1 cellular context compared by ENCODE assay signal in genomic region chr19:6198896-6199239, GRCh38.
TF ChIP-seq lines count a peak whose summit lies in the region.

No MANE protein-coding gene starts in this region.

TF ChIP-seq in K562, 482 proteins besides CTCF, POLR2A, EP300 and RAD21 (continued from another document):
- TF ChIP-seq, protein P1, sequence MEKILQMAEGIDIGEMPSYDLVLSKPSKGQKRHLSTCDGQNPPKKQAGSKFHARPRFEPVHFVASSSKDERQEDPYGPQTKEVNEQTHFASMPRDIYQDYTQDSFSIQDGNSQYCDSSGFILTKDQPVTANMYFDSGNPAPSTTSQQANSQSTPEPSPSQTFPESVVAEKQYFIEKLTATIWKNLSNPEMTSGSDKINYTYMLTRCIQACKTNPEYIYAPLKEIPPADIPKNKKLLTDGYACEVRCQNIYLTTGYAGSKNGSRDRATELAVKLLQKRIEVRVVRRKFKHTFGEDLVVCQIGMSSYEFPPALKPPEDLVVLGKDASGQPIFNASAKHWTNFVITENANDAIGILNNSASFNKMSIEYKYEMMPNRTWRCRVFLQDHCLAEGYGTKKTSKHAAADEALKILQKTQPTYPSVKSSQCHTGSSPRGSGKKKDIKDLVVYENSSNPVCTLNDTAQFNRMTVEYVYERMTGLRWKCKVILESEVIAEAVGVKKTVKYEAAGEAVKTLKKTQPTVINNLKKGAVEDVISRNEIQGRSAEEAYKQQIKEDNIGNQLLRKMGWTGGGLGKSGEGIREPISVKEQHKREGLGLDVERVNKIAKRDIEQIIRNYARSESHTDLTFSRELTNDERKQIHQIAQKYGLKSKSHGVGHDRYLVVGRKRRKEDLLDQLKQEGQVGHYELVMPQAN (IDR thresholded peaks at IDR 0.05; ENCODE audit: borderline replicate concordance), result no peak
- TF ChIP-seq YY1 (IDR thresholded peaks at IDR 0.05; ENCODE audit: borderline replicate concordance in 1 of 3, control insufficient read depth in 1 of 3, extremely low read depth in 1 of 3, insufficient read depth in 3 of 3, insufficient read length in 1 of 3, insufficient replicate concordance in 2 of 3, low read depth in 1 of 3, low read length in 2 of 3), result no peak
